Comparison of ENCODE assay signal across 17 cellular contexts in the genomic region with DNA sequence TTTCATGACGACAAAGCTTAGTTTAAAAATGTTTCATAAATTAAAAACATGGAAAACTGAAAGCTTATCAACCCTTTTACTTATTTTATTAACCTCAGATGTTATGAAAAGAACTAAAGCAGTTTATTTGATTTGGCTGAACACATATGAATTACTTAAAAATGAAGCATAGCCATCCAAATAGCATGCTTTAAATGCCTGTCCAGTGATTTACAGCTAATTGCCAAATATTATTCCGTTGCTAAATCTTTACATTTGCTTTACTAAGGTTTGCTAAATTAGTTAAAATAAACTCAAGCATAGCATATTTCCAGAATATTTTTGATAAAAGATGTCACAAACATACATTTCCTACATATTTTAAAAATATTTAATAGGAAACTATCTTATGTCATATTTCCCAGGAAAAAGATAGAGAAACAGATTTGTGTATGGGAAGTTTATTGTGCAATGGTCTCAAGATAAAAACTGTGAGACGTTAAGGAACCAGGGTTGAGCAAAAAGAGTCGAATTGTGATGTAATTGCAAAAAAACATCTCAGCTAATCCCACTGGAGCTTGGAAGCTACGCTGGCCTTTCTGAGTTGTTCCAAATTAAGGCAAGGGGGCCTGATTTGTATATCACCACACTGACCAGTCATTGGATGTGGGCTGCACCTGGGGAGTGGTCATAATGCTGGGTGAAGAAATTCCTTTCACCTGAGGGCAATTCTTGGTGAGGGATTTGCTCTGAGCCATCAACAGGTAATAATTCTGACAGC. TPM values are rescaled to one million over a fixed set of nuclear protein-coding genes. Genes with fewer than 3 reads are reported as not detected.
DNase-seq lines count a peak whose midpoint lies in the region; ATAC-seq and TF ChIP-seq lines count a peak whose summit lies in the region.
"Had no signal": no experiment of that assay in that cellular context is flagged by ENCODE, and none has a peak within 500 bp of the region (broad histone marks: within the 10 kb centered on the region; RNA-seq: fewer than 3 reads in every experiment).

No MANE protein-coding gene starts in this region.

- no peaks in the 10 kb centered on the region for H3K36me3 ChIP-seq in GM23248 (ENCODE audit: low read depth)
- H3K36me3 ChIP-seq in ascending aorta, result no peaks in the 10 kb centered on the region
- H3K36me3 ChIP-seq in psoas muscle (ENCODE audit: insufficient read depth in 1 of 2, low read depth in 1 of 2), result no peaks in the 10 kb centered on the region
- H3K36me3 ChIP-seq: adrenal gland; BLaER1 treated with 17β-estradiol and CSF1 and Interleukin-3, amounts not matched to agents 10 nM and 100 nM had no signal

- peaks cover 37% of the 10 kb centered on the region for H3F3A ChIP-seq in GM23248 (ENCODE audit: insufficient read depth)

- H2AFZ ChIP-seq in GM23248, result no peak overlapping the region

- H4K20me1 ChIP-seq in GM23248 (ENCODE audit: insufficient read depth), result no peaks in the 10 kb centered on the region
- H4K20me1 ChIP-seq: BLaER1 treated with 17β-estradiol and CSF1 and Interleukin-3, amounts not matched to agents 10 nM and 100 nM had no signal

- in situ Hi-C loops in GM23248 (cut with MboI), result loop anchor here (5.0 to 25.0 kb wide), 4 partner anchors 312 to 952 kb away; a partner anchor contains a TSS

- TF ChIP-seq CTCF in ascending aorta (IDR thresholded peaks at IDR 0.05) (no peak), psoas muscle (IDR thresholded peaks at IDR 0.05) (no peak)

- H3K27me3 ChIP-seq in GM23248 (replicated peaks; ENCODE audit: insufficient read depth), result no peaks in the 10 kb centered on the region
- no peaks in the 10 kb centered on the region for H3K27me3 ChIP-seq in ascending aorta
- no peaks in the 10 kb centered on the region for H3K27me3 ChIP-seq in psoas muscle (ENCODE audit: insufficient read depth in 3 of 3, low read length in 2 of 3)
- H3K27me3 ChIP-seq: adrenal gland; BLaER1 treated with 17β-estradiol and CSF1 and Interleukin-3, amounts not matched to agents 10 nM and 100 nM had no signal

- no peaks in the 10 kb centered on the region for H3K79me2 ChIP-seq in GM23248 (ENCODE audit: insufficient read depth)

- H3K9me3 ChIP-seq in GM23248 (ENCODE audit: low read depth) (no peaks in the 10 kb centered on the region), ascending aorta (no peaks in the 10 kb centered on the region), psoas muscle (no peaks in the 10 kb centered on the region)
- H3K9me3 ChIP-seq: adrenal gland; BLaER1 treated with 17β-estradiol and CSF1 and Interleukin-3, amounts not matched to agents 10 nM and 100 nM had no signal

- ATAC-seq in sciatic nerve, result peak; percentile 66
- no peak for ATAC-seq in psoas muscle
- ATAC-seq: activated T-cell treated with anti-CD3 and anti-CD28 coated beads, Interleukin-2, amount 50 U/mL, for 72 hours; GM12878 had no signal

- intact Hi-C loops in ascending aorta (cut with DNase I), result loop anchor here (5.0 kb wide), 1 partner anchor 92 kb away; no protein-coding TSS in a partner anchor
- intact Hi-C loops in sciatic nerve (cut with DNase I), result no loop called here
- intact Hi-C loops in psoas muscle (cut with DNase I), result loop anchor here in 1 of 2 donors (10.0 kb wide), 1 partner anchor 415 kb away; no protein-coding TSS in a partner anchor

- DNase-seq in GM23248 (peak; percentile 65), ascending aorta (ENCODE audit: low spot score in 2 of 2) (no peak), fibroblast of the conjunctiva (ENCODE audit: low read depth) (peak; percentile 29), sciatic nerve (ENCODE audit: low spot score) (no peak), cerebellar cortex (ENCODE audit: low spot score) (no peak), psoas muscle (no peak), NCI-H1694 treated with DMSO at 0.1 percent for 48 hours (lab: John Stamatoyannopoulos, UW) (no peak)
- DNase-seq in stimulated activated naive CD4-positive, alpha-beta T cell treated with Interleukin-2 at 50 U/mL for 16 hours (lab: John Stamatoyannopoulos, UW), result no peak
- DNase-seq: activated CD4-positive, alpha-beta T cell treated with anti-CD3 and anti-CD28 coated beads, Interleukin-2, amount 50 U/mL, for 4 hours; activated T-cell treated with anti-CD3 and anti-CD28 coated beads, Interleukin-2, amount 50 U/mL, for 72 hours; adrenal gland; H9; kidney; NCI-H1436 had no signal

- H3K9ac ChIP-seq in GM23248, result 0 out of 2 replicates have a peak overlapping the region, but pooled peaks have one; percentile 13
- H3K9ac ChIP-seq: BLaER1 treated with 17β-estradiol and CSF1 and Interleukin-3, amounts not matched to agents 10 nM and 100 nM; KMS-11 had no signal

- 22 to 24% methylated on average over 5 of the region's 5 CpGs for WGBS in GM23248 (ENCODE audit: low coverage in 1 of 2, low lambda C conversion rate in 2 of 2, missing lambda C conversion rate in 2 of 2), 2 experiments
- 47 to 68% (median 55%) methylated on average over 5 of the region's 5 CpGs for WGBS in psoas muscle, 3 donors

- H3K4me2 ChIP-seq in GM23248 (ENCODE audit: unreplicated experiment), result peak overlapping the region; percentile 61
- H3K4me2 ChIP-seq: KMS-11 had no signal

- H3K4me1 ChIP-seq in GM23248 (ENCODE audit: insufficient read depth), result peaks cover 45% of the 10 kb centered on the region
- H3K4me1 ChIP-seq in ascending aorta, result peaks cover 2 to 36% of the 10 kb centered on the region in 2 donors
- peaks cover 11% of the 10 kb centered on the region for H3K4me1 ChIP-seq in psoas muscle
- H3K4me1 ChIP-seq: adrenal gland had no signal

- peak overlapping the region; percentile 58 for H3K27ac ChIP-seq in GM23248
- H3K27ac ChIP-seq in ascending aorta, result peak overlapping the region; percentile 41 to 69
- H3K27ac ChIP-seq in psoas muscle, result no peak overlapping the region
- H3K27ac ChIP-seq: BLaER1 treated with 17β-estradiol and CSF1 and Interleukin-3, amounts not matched to agents 10 nM and 100 nM; KMS-11 had no signal

- H3K9me2 ChIP-seq in GM23248 (ENCODE audit: insufficient read depth), result no peaks in the 10 kb centered on the region

- H3K4me3 ChIP-seq in GM23248 (peak overlapping the region; percentile 18), ascending aorta (no peak overlapping the region), psoas muscle (no peak overlapping the region)
- H3K4me3 ChIP-seq: adrenal gland; BLaER1 treated with 17β-estradiol and CSF1 and Interleukin-3, amounts not matched to agents 10 nM and 100 nM; GM12878 had no signal

RNA-seq across cellular contexts. Expression of a gene that starts 25.7 kb away (rescaled TPM):
- total RNA-seq in GM23248 (2014; rRNA removed; shearing (Covaris generic)), result 2.6 and 5.8 TPM in 2 replicates
- polyA plus RNA-seq in GM23248 (2016; fragmentation: Nextera tagmentation; extraction: Ambion mirVana) (1.3 and 1.5 TPM in 2 replicates), psoas muscle (1 to 10 TPM in 2 of 3 donors, under 1 TPM in 1; 0.84 to 1.6 (median 1.3) TPM)
- total RNA-seq in ascending aorta (4.7 TPM), sciatic nerve (6.8 TPM), psoas muscle (1 to 10 TPM; 1.7 to 2.7 (median 1.8) TPM)

RNA-seq across cellular contexts. Expression of a gene that starts 44.8 kb away (rescaled TPM):
- total RNA-seq in GM23248 (2014; rRNA removed; shearing (Covaris generic)), result 65.1 and 89.2 TPM in 2 replicates
- polyA plus RNA-seq in GM23248 (2016; fragmentation: Nextera tagmentation; extraction: Ambion mirVana) (68.9 and 69.3 TPM in 2 replicates), psoas muscle (10 to 100 TPM in 2 of 3 donors, 1 to 10 TPM in 1; 5.7 to 23.7 (median 14.5) TPM)
- total RNA-seq in ascending aorta (35.0 TPM), sciatic nerve (46.1 TPM), psoas muscle (10 to 100 TPM; 10.9 to 20.4 (median 11.8) TPM)

RNA-seq across cellular contexts. Expression of a gene that starts 44.9 kb away (rescaled TPM):
- 120 and 197 TPM in 2 replicates for total RNA-seq in GM23248 (2014; rRNA removed; shearing (Covaris generic))
- polyA plus RNA-seq in GM23248 (2016; fragmentation: Nextera tagmentation; extraction: Ambion mirVana) (89.2 and 93.4 TPM in 2 replicates), psoas muscle (10 to 100 TPM; 19.4 to 38.5 (median 37.3) TPM)
- total RNA-seq in ascending aorta (28.2 TPM), sciatic nerve (37.8 TPM), psoas muscle (10 to 100 TPM; 11.6 to 26.2 (median 16.0) TPM)

Comparison
In these comparisons a context has a peak if more than half of its experiments do, and no peak if none do; other contexts are left out.
1. DNase-seq: peak in GM23248 (single experiment) and fibroblast of the conjunctiva (single experiment); none in ascending aorta (0 of 2), sciatic nerve (single experiment), cerebellar cortex (single experiment), psoas muscle (0 of 2), NCI-H1694 treated with DMSO at 0.1 percent for 48 hours (single experiment) and stimulated activated naive CD4-positive, alpha-beta T cell treated with Interleukin-2 at 50 U/mL for 16 hours (single experiment).